In the genomic region with DNA sequence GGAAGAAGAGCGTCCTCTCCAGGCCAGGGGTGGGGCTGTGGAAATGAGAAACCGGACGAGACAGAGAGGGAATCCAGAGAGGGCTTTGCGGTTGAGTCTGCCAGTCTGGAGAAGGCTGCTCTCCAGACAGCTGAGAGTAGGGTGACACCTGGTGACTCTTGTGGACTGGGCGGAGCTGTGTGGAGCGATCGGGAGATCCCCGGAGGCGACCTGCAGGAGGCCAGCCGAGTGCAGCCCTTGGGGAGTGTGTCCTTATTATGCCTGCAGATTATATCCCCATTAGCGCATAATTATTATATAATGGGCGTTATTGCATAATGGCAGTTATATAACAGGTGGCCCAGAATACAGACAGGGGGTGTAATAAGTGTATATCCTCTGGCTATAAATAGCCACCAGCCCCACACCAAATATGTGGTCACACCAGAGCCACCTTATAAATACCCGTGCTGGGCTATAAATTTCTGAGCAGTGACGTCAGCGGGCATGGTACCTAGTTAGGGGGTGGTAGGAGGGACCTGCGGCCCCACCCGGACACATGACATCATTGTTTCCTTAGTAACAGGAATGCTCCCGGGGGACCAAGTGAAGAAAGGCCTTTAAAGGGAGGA, we compare ENCODE assay signal across 9 cellular contexts. TPM values are rescaled to one million over a fixed set of nuclear protein-coding genes. Genes with fewer than 3 reads are reported as not detected.
A peak's percentile ranks its signal among the peaks of the same experiment; 100 is the strongest.
DNase-seq lines count a peak whose midpoint lies in the region; ATAC-seq and TF ChIP-seq lines count a peak whose summit lies in the region.
"Had no signal": no experiment of that assay in that cellular context is flagged by ENCODE, and none has a peak within 500 bp of the region (broad histone marks: within the 10 kb centered on the region; RNA-seq: fewer than 3 reads in every experiment).

No MANE protein-coding gene starts in this region.

- TF ChIP-seq CTCF in 22Rv1 (IDR thresholded peaks at IDR 0.05) (peak; percentile 25), MM.1S (IDR thresholded peaks at IDR 0.05; ENCODE audit: low read length) (peak; percentile 46; the same call in 1 of the 2 replicates), VCaP (conservative IDR thresholded peaks at IDR 0.05) (peak; percentile 13; the same call in 1 of the 2 replicates), left lung (IDR thresholded peaks at IDR 0.05) (no peak)

- peak; percentile 76 for DNase-seq in MM.1S
- DNase-seq in left lung: peak; percentile 79 to 82
- DNase-seq in pons (ENCODE audit: low spot score): no peak
- no peak for DNase-seq in activated CD8-positive, alpha-beta T cell treated with anti-CD3 and anti-CD28 coated beads, Interleukin-2, amount 10 ng/mL, durations not matched to agents 7 days and 5 days
- DNase-seq in epidermal melanocyte (ENCODE audit: insufficient read length, low spot score): no peak

- H3F3A ChIP-seq in MM.1S (ENCODE audit: insufficient read depth, low read length): no peaks in the 10 kb centered on the region

- CTCF ChIA-PET in activated CD8-positive, alpha-beta T cell treated with anti-CD3 and anti-CD28 coated beads, Interleukin-2, amount 10 ng/mL, durations not matched to agents 7 days and 5 days (lab: Charles Lee): interaction anchor here (0.7 kb wide), 1 partner anchor 25 kb away, joined by 3 read pairs; no protein-coding TSS in a partner anchor

- no peaks in the 10 kb centered on the region for H3K36me3 Mint-ChIP-seq in activated CD8-positive, alpha-beta T cell treated with anti-CD3 and anti-CD28 coated beads, Interleukin-2, amount 10 ng/mL, durations not matched to agents 7 days and 5 days (ENCODE audit: low read depth)

- H3K9ac ChIP-seq in MM.1S (ENCODE audit: low read length): no peak overlapping the region

- no peaks in the 10 kb centered on the region for H3K9me3 Mint-ChIP-seq in activated CD8-positive, alpha-beta T cell treated with anti-CD3 and anti-CD28 coated beads, Interleukin-2, amount 10 ng/mL, durations not matched to agents 7 days and 5 days (ENCODE audit: insufficient read depth)

- no peaks in the 10 kb centered on the region for H3K27me3 ChIP-seq in MM.1S (replicated peaks; ENCODE audit: insufficient read depth, low read length)
- no peaks in the 10 kb centered on the region for H3K27me3 ChIP-seq in left lung

- peaks cover 12% of the 10 kb centered on the region for H3K4me1 ChIP-seq in MM.1S (ENCODE audit: low read length)
- peaks cover 79 to 85% of the 10 kb centered on the region in 2 donors for H3K4me1 ChIP-seq in left lung

- no peaks in the 10 kb centered on the region for H4K20me1 ChIP-seq in MM.1S (ENCODE audit: insufficient read depth, low read length)

- no peak overlapping the region for H3K4me3 ChIP-seq in MM.1S (ENCODE audit: low read length)
- no peak overlapping the region for H3K4me3 ChIP-seq in left lung

- H3K4me2 ChIP-seq in MM.1S (ENCODE audit: low read depth, low read length): peak overlapping the region; percentile 30; the same call in 1 of the 2 replicates

- H3K36me3 ChIP-seq in MM.1S (replicated peaks; ENCODE audit: insufficient read depth, low read length): no peaks in the 10 kb centered on the region
- no peaks in the 10 kb centered on the region for H3K36me3 ChIP-seq in left lung

- no peaks in the 10 kb centered on the region for H3K9me2 ChIP-seq in MM.1S (replicated peaks; ENCODE audit: insufficient read depth, low read length)

- H3K4me3 Mint-ChIP-seq in activated CD8-positive, alpha-beta T cell treated with anti-CD3 and anti-CD28 coated beads, Interleukin-2, amount 10 ng/mL, durations not matched to agents 7 days and 5 days: no peak overlapping the region
- H3K4me3 Mint-ChIP-seq: B cell had no signal

- H3K27ac Mint-ChIP-seq in activated CD8-positive, alpha-beta T cell treated with anti-CD3 and anti-CD28 coated beads, Interleukin-2, amount 10 ng/mL, durations not matched to agents 7 days and 5 days: no peak overlapping the region
- H3K27ac Mint-ChIP-seq: B cell had no signal

- peaks cover 4% of the 10 kb centered on the region for H3K4me1 Mint-ChIP-seq in activated CD8-positive, alpha-beta T cell treated with anti-CD3 and anti-CD28 coated beads, Interleukin-2, amount 10 ng/mL, durations not matched to agents 7 days and 5 days (ENCODE audit: low read depth)

- H3K9me3 ChIP-seq in MM.1S (replicated peaks; ENCODE audit: insufficient read depth, low read length) (no peaks in the 10 kb centered on the region), left lung (no peaks in the 10 kb centered on the region)

- POLR2A ChIA-PET in activated CD8-positive, alpha-beta T cell treated with anti-CD3 and anti-CD28 coated beads, Interleukin-2, amount 10 ng/mL, durations not matched to agents 7 days and 5 days (lab: Charles Lee): no interaction called here

- ATAC-seq in left lung (peak; percentile 71), HG03108 (IDR thresholded peaks at IDR 0.05; ENCODE audit: unreplicated experiment) (no peak)
- ATAC-seq in activated CD8-positive, alpha-beta T cell treated with anti-CD3 and anti-CD28 coated beads, Interleukin-2, amount 10 ng/mL, durations not matched to agents 7 days and 5 days: no peak

- H3K27ac ChIP-seq in 22Rv1 (peak overlapping the region; percentile 99), MM.1S (ENCODE audit: low read length) (no peak overlapping the region), VCaP (peak overlapping the region; percentile 100; the same call in 1 of the 2 replicates), left lung (peak overlapping the region; percentile 69 to 82)

- H2AFZ ChIP-seq in MM.1S (ENCODE audit: low read length): no peak overlapping the region

- no peaks in the 10 kb centered on the region for H3K79me2 ChIP-seq in MM.1S (ENCODE audit: low read length)

- H3K27me3 Mint-ChIP-seq in activated CD8-positive, alpha-beta T cell treated with anti-CD3 and anti-CD28 coated beads, Interleukin-2, amount 10 ng/mL, durations not matched to agents 7 days and 5 days (ENCODE audit: low read depth): no peaks in the 10 kb centered on the region

- intact Hi-C loops in left lung (cut with DNase I): no loop called here

RNA-seq across cellular contexts. Expression of a gene that starts 41.2 kb away (rescaled TPM):
- total RNA-seq in left lung: 100 to 1,000 TPM; 166 to 237 TPM
- total RNA-seq in activated CD8-positive, alpha-beta T cell treated with anti-CD3 and anti-CD28 coated beads, Interleukin-2, amount 10 ng/mL, durations not matched to agents 7 days and 5 days: 1 to 10 TPM in 1 of 2 experiments, under 1 TPM in 1; 0.40 to 1.4 TPM

Comparison
In these comparisons a context has a peak if more than half of its experiments do, and no peak if none do; other contexts are left out.
1. CTCF ChIP-seq: peak in 22Rv1 (single experiment), MM.1S (single experiment) and VCaP (single experiment); none in left lung (0 of 2).
2. DNase-seq: peak in MM.1S (single experiment) and left lung (2 of 2); none in pons (single experiment), activated CD8-positive, alpha-beta T cell treated with anti-CD3 and anti-CD28 coated beads, Interleukin-2, amount 10 ng/mL, durations not matched to agents 7 days and 5 days (single experiment) and epidermal melanocyte (single experiment).
3. RNA of a gene that starts 41.2 kb away (total RNA-seq): 166 to 237 TPM in left lung; 0.40 to 1.4 TPM in activated CD8-positive, alpha-beta T cell treated with anti-CD3 and anti-CD28 coated beads, Interleukin-2, amount 10 ng/mL, durations not matched to agents 7 days and 5 days; every median in the first group is over 10 times any median in the second.